Comparison of ENCODE assay signal across 11 cellular contexts in the genomic region with DNA sequence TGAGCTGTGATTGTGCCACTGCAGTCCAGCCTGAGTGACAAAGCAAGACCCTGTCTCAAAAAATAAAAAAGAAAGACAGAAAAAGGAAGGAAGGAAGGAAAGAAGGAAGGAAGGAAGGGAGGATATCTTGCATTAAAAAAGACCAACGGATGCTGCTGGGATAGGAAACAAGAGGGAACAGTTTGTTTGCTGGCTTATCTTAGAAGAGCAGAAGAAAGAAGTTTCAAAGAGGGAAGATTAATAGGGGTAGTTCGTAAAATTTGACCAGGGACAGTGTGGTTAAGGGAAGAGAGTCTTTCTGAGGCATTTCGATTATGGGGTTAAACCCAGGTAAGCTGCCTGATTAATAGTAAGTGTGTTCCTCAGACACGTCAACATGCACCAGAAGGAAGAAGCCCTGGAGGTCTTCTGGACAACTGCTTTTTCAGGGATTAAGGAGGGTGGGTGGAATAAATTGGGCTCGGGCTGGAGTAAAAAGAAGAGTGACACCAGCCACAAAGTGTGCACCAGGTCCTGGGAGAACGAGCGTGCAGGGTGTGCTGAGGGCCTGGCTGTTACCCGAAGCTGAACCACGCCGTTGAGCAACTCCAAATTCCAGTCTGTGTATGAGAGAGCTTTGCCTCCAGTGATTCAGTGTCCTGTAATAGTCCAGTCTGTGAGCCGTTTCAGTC. TPM values are rescaled to one million over a fixed set of nuclear protein-coding genes. Genes with fewer than 3 reads are reported as not detected.
DNase-seq lines count a peak whose midpoint lies in the region; ATAC-seq and TF ChIP-seq lines count a peak whose summit lies in the region.
"Had no signal": no experiment of that assay in that cellular context is flagged by ENCODE, and none has a peak within 500 bp of the region (broad histone marks: within the 10 kb centered on the region; RNA-seq: fewer than 3 reads in every experiment).

No MANE protein-coding gene starts in this region.

- TF ChIP-seq CTCF in RWPE1 (conservative IDR thresholded peaks at IDR 0.05; ENCODE audit: low read depth): no peak
- no peak for TF ChIP-seq CTCF in epithelial cell of esophagus (IDR thresholded peaks at IDR 0.05; ENCODE audit: insufficient read depth, low read depth, low read length, missing control alignments)
- TF ChIP-seq CTCF in spleen (IDR thresholded peaks at IDR 0.05 in 8 of 11, conservative IDR thresholded peaks at IDR 0.05 in 3 of 11): no peak
- no peak for TF ChIP-seq CTCF in progenitor cell of endocrine pancreas (IDR thresholded peaks at IDR 0.05; ENCODE audit: unreplicated experiment)

- DNase-seq in activated CD4-positive, alpha-beta T cell treated with anti-CD3 and anti-CD28 coated beads, Interleukin-2, amount 10 ng/mL, durations not matched to agents 24 days and 14 days: peak; percentile 73
- DNase-seq in activated CD4-positive, alpha-beta T cell treated with anti-CD3 and anti-CD28 coated beads, Interleukin-2, amount 50 U/mL, for 1 hour: no peak
- DNase-seq in RWPE1 (ENCODE audit: low spot score) (peak; percentile 81), epithelial cell of esophagus (ENCODE audit: low read depth) (peak; percentile 99), spleen (no peak), HK-2 (ENCODE audit: unreplicated experiment) (no peak), progenitor cell of endocrine pancreas (ENCODE audit: low spot score, unreplicated experiment) (no peak)

- peak overlapping the region; percentile 87 for H3K4me3 Mint-ChIP-seq in activated CD4-positive, alpha-beta T cell treated with anti-CD3 and anti-CD28 coated beads, Interleukin-2, amount 10 ng/mL, durations not matched to agents 24 days and 14 days
- no peak overlapping the region for H3K4me3 Mint-ChIP-seq in progenitor cell of endocrine pancreas (ENCODE audit: low read depth)
- H3K4me3 Mint-ChIP-seq: B cell had no signal

- H3K27me3 Mint-ChIP-seq in activated CD4-positive, alpha-beta T cell treated with anti-CD3 and anti-CD28 coated beads, Interleukin-2, amount 10 ng/mL, durations not matched to agents 24 days and 14 days: no peaks in the 10 kb centered on the region
- H3K27me3 Mint-ChIP-seq in progenitor cell of endocrine pancreas: peaks cover 8% of the 10 kb centered on the region

- ATAC-seq in GM18498 (IDR thresholded peaks at IDR 0.05; ENCODE audit: unreplicated experiment): no peak

- peaks cover 13 to 99% (median 60%) of the 10 kb centered on the region in 6 donors for H3K4me1 ChIP-seq in spleen

- 33 to 50% (median 40%) methylated on average over 11 of the region's 11 CpGs for WGBS in spleen, 5 donors

- peaks cover 12% of the 10 kb centered on the region for H3K36me3 Mint-ChIP-seq in activated CD4-positive, alpha-beta T cell treated with anti-CD3 and anti-CD28 coated beads, Interleukin-2, amount 10 ng/mL, durations not matched to agents 24 days and 14 days (ENCODE audit: low read depth)
- no peaks in the 10 kb centered on the region for H3K36me3 Mint-ChIP-seq in progenitor cell of endocrine pancreas (ENCODE audit: insufficient read depth)
- H3K36me3 Mint-ChIP-seq: IgD-negative memory B cell had no signal

- H3K9me3 ChIP-seq in spleen: no peaks in the 10 kb centered on the region

- H3K36me3 ChIP-seq in spleen: peaks cover 0 to 27% (median 0%) of the 10 kb centered on the region in 6 donors

- peaks cover 72% of the 10 kb centered on the region for H3K4me1 Mint-ChIP-seq in activated CD4-positive, alpha-beta T cell treated with anti-CD3 and anti-CD28 coated beads, Interleukin-2, amount 10 ng/mL, durations not matched to agents 24 days and 14 days
- H3K4me1 Mint-ChIP-seq in progenitor cell of endocrine pancreas (ENCODE audit: low read depth): no peaks in the 10 kb centered on the region

- peak overlapping the region; percentile 89 for H3K27ac Mint-ChIP-seq in activated CD4-positive, alpha-beta T cell treated with anti-CD3 and anti-CD28 coated beads, Interleukin-2, amount 10 ng/mL, durations not matched to agents 24 days and 14 days
- no peak overlapping the region for H3K27ac Mint-ChIP-seq in progenitor cell of endocrine pancreas
- H3K27ac Mint-ChIP-seq: B cell had no signal

- H3K27me3 ChIP-seq in spleen (replicated peaks in 1 of 7): no peaks in the 10 kb centered on the region

- H3K9me3 Mint-ChIP-seq in activated CD4-positive, alpha-beta T cell treated with anti-CD3 and anti-CD28 coated beads, Interleukin-2, amount 10 ng/mL, durations not matched to agents 24 days and 14 days: no peaks in the 10 kb centered on the region
- H3K9me3 Mint-ChIP-seq in progenitor cell of endocrine pancreas (ENCODE audit: low read depth): no peaks in the 10 kb centered on the region
- H3K9me3 Mint-ChIP-seq: IgD-negative memory B cell had no signal

- CTCF ChIA-PET in RWPE1 (lab: Yijun Ruan, JAX): interaction anchor here (0.5 to 2.0 kb wide), 2 partner anchors 23 to 192 kb away, joined by 5 to 12 read pairs; no protein-coding TSS in a partner anchor

- intact Hi-C loops in activated CD4-positive, alpha-beta T cell treated with anti-CD3 and anti-CD28 coated beads, Interleukin-2, amount 10 ng/mL, durations not matched to agents 24 days and 14 days (cut with micrococcal nuclease): loop anchor here (1.0 kb wide), 1 partner anchor 7 kb away; no protein-coding TSS in a partner anchor
- intact Hi-C loops in spleen (cut with DNase I; ENCODE audit: low total_unique reads): no loop called here

- TF ChIP-seq POLR2A in spleen (IDR thresholded peaks at IDR 0.05): no peak

- POLR2A ChIA-PET in RWPE1 (lab: Yijun Ruan, JAX; ENCODE audit: low non-redundant PET): no interaction called here

- no peak overlapping the region for H3K4me3 ChIP-seq in epithelial cell of esophagus (ENCODE audit: low read length)
- H3K4me3 ChIP-seq in spleen: peak overlapping the region in 1 of 8 donors; percentile 30
- H3K4me3 ChIP-seq: SK-N-MC had no signal

- no peak overlapping the region for H3K27ac ChIP-seq in RWPE1
- H3K27ac ChIP-seq in spleen: peak overlapping the region in 6 of 8 donors; percentile 3 to 88 (median 82)
- H3K27ac ChIP-seq: SK-N-MC had no signal

RNA-seq across cellular contexts. Expression of gene FYB1, which starts 24.8 kb away (rescaled TPM):
- 84.9 and 93.7 TPM in 2 replicates for total RNA-seq in activated CD4-positive, alpha-beta T cell treated with anti-CD3 and anti-CD28 coated beads, Interleukin-2, amount 10 ng/mL, durations not matched to agents 24 days and 14 days
- total RNA-seq in spleen (100 to 1,000 TPM; 178 to 287 (median 228) TPM), progenitor cell of endocrine pancreas (not detected in 2 replicates)
- polyA plus RNA-seq in spleen: 10 to 100 TPM; 21.0 to 26.3 (median 23.3) TPM

Comparison
In these comparisons a context has a peak if more than half of its experiments do, and no peak if none do; other contexts are left out.
1. DNase-seq: peak in activated CD4-positive, alpha-beta T cell treated with anti-CD3 and anti-CD28 coated beads, Interleukin-2, amount 10 ng/mL, durations not matched to agents 24 days and 14 days (single experiment), RWPE1 (single experiment) and epithelial cell of esophagus (single experiment); none in activated CD4-positive, alpha-beta T cell treated with anti-CD3 and anti-CD28 coated beads, Interleukin-2, amount 50 U/mL, for 1 hour (single experiment), spleen (single experiment), HK-2 (single experiment) and progenitor cell of endocrine pancreas (single experiment).
2. RNA of gene FYB1, which starts 24.8 kb away (total RNA-seq): 178 to 287 TPM in spleen and 84.9 to 93.7 TPM in activated CD4-positive, alpha-beta T cell treated with anti-CD3 and anti-CD28 coated beads, Interleukin-2, amount 10 ng/mL, durations not matched to agents 24 days and 14 days; not detected in progenitor cell of endocrine pancreas; every median in the first group is over 10 times any median in the second.